20 cellular contexts compared by ENCODE assay signal in genomic region chr4:8286719-8287355, GRCh38. TPM values are rescaled to one million over a fixed set of nuclear protein-coding genes. Genes with fewer than 3 reads are reported as not detected.
DNase-seq lines count a peak whose midpoint lies in the region; ATAC-seq and TF ChIP-seq lines count a peak whose summit lies in the region.
"Had no signal": no experiment of that assay in that cellular context is flagged by ENCODE, and none has a peak within 500 bp of the region (broad histone marks: within the 10 kb centered on the region; RNA-seq: fewer than 3 reads in every experiment).

No MANE protein-coding gene starts in this region.

- H2BK120ac ChIP-seq in neuronal stem cell (ENCODE audit: low read depth, low read length): no peak overlapping the region

- TF ChIP-seq CTCF in HL-60 (IDR thresholded peaks at IDR 0.05; ENCODE audit: insufficient read depth, low read length) (no peak), heart left ventricle (IDR thresholded peaks at IDR 0.05) (no peak), spleen (IDR thresholded peaks at IDR 0.05 in 8 of 11, conservative IDR thresholded peaks at IDR 0.05 in 3 of 11) (no peak), tibial nerve (IDR thresholded peaks at IDR 0.05) (no peak)

- H3K27me3 ChIP-seq in HL-60 (ENCODE audit: insufficient read depth, poor library complexity, severe bottlenecking): no peaks in the 10 kb centered on the region
- no peaks in the 10 kb centered on the region for H3K27me3 ChIP-seq in heart left ventricle
- peaks cover 0 to 28% (median 2%) of the 10 kb centered on the region in 3 experiments for H3K27me3 ChIP-seq in neuronal stem cell (ENCODE audit: control insufficient read depth in 3 of 3, insufficient read depth in 3 of 3, low read depth in 1 of 3, low read length in 3 of 3)
- peaks cover 0 to 11% (median 0%) of the 10 kb centered on the region in 7 donors for H3K27me3 ChIP-seq in spleen (replicated peaks in 1 of 7)
- H3K27me3 ChIP-seq in tibial nerve: no peaks in the 10 kb centered on the region
- H3K27me3 ChIP-seq: SJSA1 had no signal

- H3K27ac ChIP-seq in HL-60 (replicated peaks) (peak overlapping the region; percentile 81), heart left ventricle (peak overlapping the region in 8 of 12 donors; percentile 23 to 84 (median 56)), neuronal stem cell (replicated peaks; ENCODE audit: low read length) (no peak overlapping the region), spleen (peak overlapping the region in 1 of 8 donors; percentile 59), tibial nerve (no peak overlapping the region)
- H3K27ac ChIP-seq: A549, SJSA1 had no signal

- no peak overlapping the region for H3K4me2 ChIP-seq in neuronal stem cell (ENCODE audit: insufficient read depth, low read length, poor library complexity, severe bottlenecking)
- H3K4me2 ChIP-seq: A549 had no signal

- intact Hi-C loops in heart left ventricle (cut with DNase I) (loop anchor here in 2 of 10 donors (1.0 to 2.0 kb wide), 2 partner anchors 32 kb away; no protein-coding TSS in a partner anchor), spleen (cut with DNase I; ENCODE audit: low total_unique reads) (no loop called here)

- TF ChIP-seq EP300 in tibial nerve (IDR thresholded peaks at IDR 0.05): no peak

- H2AFZ ChIP-seq in neuronal stem cell (ENCODE audit: low read length): no peak overlapping the region

- H4K91ac ChIP-seq in neuronal stem cell (ENCODE audit: low read depth, low read length, poor library complexity): no peak overlapping the region

- H3K18ac ChIP-seq in neuronal stem cell (ENCODE audit: low read length): peak overlapping the region; percentile 74

- peak overlapping the region; percentile 12 for H3K9ac ChIP-seq in neuronal stem cell (ENCODE audit: low read depth, low read length, poor library complexity)

- peak overlapping the region; percentile 73 for H2AK5ac ChIP-seq in neuronal stem cell (ENCODE audit: low read depth, low read length)

- no peak overlapping the region for H4K8ac ChIP-seq in neuronal stem cell (ENCODE audit: low read depth, low read length)

- H2BK12ac ChIP-seq in neuronal stem cell (ENCODE audit: low read length): peak overlapping the region; percentile 53

- TF ChIP-seq POLR2A in heart left ventricle (IDR thresholded peaks at IDR 0.05): no peak
- no peak for TF ChIP-seq POLR2A in spleen (IDR thresholded peaks at IDR 0.05)
- no peak for TF ChIP-seq POLR2A in tibial nerve (IDR thresholded peaks at IDR 0.05)

- no peak for ATAC-seq in heart left ventricle
- ATAC-seq: A549, K562, PC-3 had no signal

- H3K23ac ChIP-seq in neuronal stem cell (ENCODE audit: low read depth, low read length, poor library complexity): peak overlapping the region; percentile 49

- no peak for DNase-seq in HL-60 (ENCODE audit: low read depth in 1 of 2, low spot score in 1 of 2)
- DNase-seq in heart left ventricle: peak in 3 of 5 donors; percentile 20 to 52 (median 23)
- no peak for DNase-seq in neuronal stem cell (ENCODE audit: low spot score)
- peak; percentile 65 for DNase-seq in spleen
- no peak for DNase-seq in SW480 (ENCODE audit: low spot score)
- DNase-seq in tibial nerve (ENCODE audit: low spot score in 2 of 2): no peak
- DNase-seq in DMS153 (lab: John Stamatoyannopoulos, UW): no peak
- DNase-seq: Calu3, DND-41, Kasumi-1, NCI-H1092 treated with DMSO at 0.1 percent for 48 hours, NCI-H1436, NCI-H187 treated with DMSO at 0.1 percent for 48 hours, NCI-H524 treated with DMSO at 0.1 percent for 48 hours, NCI-H774, PC-3 had no signal

- peak overlapping the region; percentile 11 for H3K14ac ChIP-seq in neuronal stem cell (ENCODE audit: low read length)

- no peak overlapping the region for H2BK5ac ChIP-seq in neuronal stem cell (ENCODE audit: low read length)

- peaks cover 1% of the 10 kb centered on the region for H3K79me1 ChIP-seq in neuronal stem cell (ENCODE audit: low read depth, low read length)

- WGBS in heart left ventricle, 4 donors: 74 to 90% (median 81%) methylated on average over 6 to 15 of the region's 15 CpGs
- WGBS in neuronal stem cell (ENCODE audit: extremely low coverage in 2 of 2, insufficient read length in 2 of 2, insufficient replicate concordance in 1 of 2), 2 donors: no CpG with 5 or more reads among the region's 15 CpGs
- 78 to 95% (median 86%) methylated on average over 13 to 15 of the region's 15 CpGs for WGBS in spleen, 5 donors
- 87 to 94% methylated on average over 13 to 14 of the region's 15 CpGs for WGBS in tibial nerve, 2 donors

- H3K4me1 ChIP-seq in heart left ventricle (peaks cover 0 to 28% (median 13%) of the 10 kb centered on the region in 12 donors), neuronal stem cell (ENCODE audit: control insufficient read depth in 2 of 2, insufficient read depth in 1 of 2, low read depth in 1 of 2, low read length in 2 of 2) (no peaks in the 10 kb centered on the region), spleen (peaks cover 0 to 12% (median 0%) of the 10 kb centered on the region in 6 donors), tibial nerve (peaks cover 0 to 2% (median 0%) of the 10 kb centered on the region in 4 donors)
- H3K4me1 ChIP-seq: A549, SJSA1 had no signal

- no peak overlapping the region for H3K4ac ChIP-seq in neuronal stem cell (ENCODE audit: low read length)

- H2BK15ac ChIP-seq in neuronal stem cell (ENCODE audit: low read length): peak overlapping the region; percentile 42

- H3K4me3 ChIP-seq in HL-60 (replicated peaks; ENCODE audit: insufficient read depth, low read length): no peak overlapping the region
- no peak overlapping the region for H3K4me3 ChIP-seq in heart left ventricle
- no peak overlapping the region for H3K4me3 ChIP-seq in neuronal stem cell (ENCODE audit: low read length in 2 of 2)
- H3K4me3 ChIP-seq in spleen: no peak overlapping the region
- H3K4me3 ChIP-seq in tibial nerve: no peak overlapping the region
- H3K4me3 ChIP-seq: A549, K562, SJSA1 had no signal

- peaks cover 0 to 33% (median 4%) of the 10 kb centered on the region in 9 donors for H3K36me3 ChIP-seq in heart left ventricle
- H3K36me3 ChIP-seq in neuronal stem cell (replicated peaks in 1 of 2; ENCODE audit: control insufficient read depth in 2 of 2, insufficient read depth in 2 of 2, low read length in 2 of 2): no peaks in the 10 kb centered on the region
- peaks cover 0 to 7% (median 0%) of the 10 kb centered on the region in 6 donors for H3K36me3 ChIP-seq in spleen
- no peaks in the 10 kb centered on the region for H3K36me3 ChIP-seq in tibial nerve
- H3K36me3 ChIP-seq: SJSA1 had no signal

- no peaks in the 10 kb centered on the region for H3K9me3 ChIP-seq in heart left ventricle
- peaks cover 0 to 2% of the 10 kb centered on the region in 2 donors for H3K9me3 ChIP-seq in neuronal stem cell (replicated peaks in 1 of 2; ENCODE audit: control insufficient read depth in 2 of 2, insufficient read depth in 1 of 2, low read depth in 1 of 2, low read length in 2 of 2)
- no peaks in the 10 kb centered on the region for H3K9me3 ChIP-seq in spleen
- H3K9me3 ChIP-seq in tibial nerve: no peaks in the 10 kb centered on the region
- H3K9me3 ChIP-seq: A549, SJSA1 had no signal

RNA-seq across cellular contexts. Expression of gene HTRA3, which starts 17.3 kb away (rescaled TPM):
- total RNA-seq in heart left ventricle (10 to 100 TPM; 26.8 to 84.6 (median 55.0) TPM), spleen (1 to 10 TPM; 1.2 to 5.5 (median 3.1) TPM), tibial nerve (10 to 100 TPM; 34.9 to 54.3 (median 43.5) TPM)
- polyA plus RNA-seq in heart left ventricle (10 to 100 TPM; 28.9 to 50.1 TPM), spleen (1 to 10 TPM in 2 of 3 donors, under 1 TPM in 1; 0.26 to 2.5 (median 1.9) TPM)
- 2.9 TPM for polyA plus RNA-seq in neuronal stem cell (2013, experiment 1 of 2)
- polyA plus RNA-seq in neuronal stem cell (2013, experiment 2 of 2): 2.8 TPM
- total RNA-seq: Calu3, K562 had no signal
- polyA plus RNA-seq: CD14-positive monocyte had no signal

Comparison
In these comparisons a context has a peak if more than half of its experiments do, and no peak if none do; other contexts are left out.
1. DNase-seq: peak in heart left ventricle (3 of 5) and spleen (single experiment); none in HL-60 (0 of 2), neuronal stem cell (single experiment), SW480 (single experiment), tibial nerve (0 of 2) and DMS153 (single experiment).
2. H3K27ac ChIP-seq: peak in HL-60 (single experiment) and heart left ventricle (8 of 12); none in neuronal stem cell (single experiment) and tibial nerve (0 of 4).
3. RNA of gene HTRA3, which starts 17.3 kb away (total RNA-seq): 26.8 to 84.6 TPM in heart left ventricle and 34.9 to 54.3 TPM in tibial nerve; 1.2 to 5.5 TPM in spleen; every median in the first group is over 4 times any median in the second.